In genomic region chr7:37284805-37285211, GRCh38 we compare ENCODE assay signal across 8 cellular contexts.
DNase-seq lines count a peak whose midpoint lies in the region; ATAC-seq and TF ChIP-seq lines count a peak whose summit lies in the region.

No MANE protein-coding gene starts in this region.

- no TSS peak for BruUV-seq in PC-9 (replicated peaks; lab: Mats Ljungman, UMichigan)

- no peak for ATAC-seq in HG02763 (IDR thresholded peaks at IDR 0.05; ENCODE audit: unreplicated experiment)

- H3F3A ChIP-seq in PC-9 (ENCODE audit: insufficient read depth, low read depth), result no peaks in the 10 kb centered on the region

- H3K9me2 ChIP-seq in PC-9 (ENCODE audit: insufficient read depth), result no peaks in the 10 kb centered on the region

- H3K4me3 ChIP-seq in PC-9 (no peak overlapping the region), iPS DF 6.9 (ENCODE audit: low read length) (no peak overlapping the region), spleen (no peak overlapping the region)

- CTCF ChIA-PET in PC-9 (lab: Charles Lee), result no interaction called here

- POLR2A ChIA-PET in PC-9 (lab: Charles Lee; ENCODE audit: unreplicated experiment), result no interaction called here

- H3K27ac ChIP-seq in PC-9 (no peak overlapping the region), iPS DF 6.9 (ENCODE audit: low read length) (no peak overlapping the region), spleen (peak overlapping the region in 4 of 8 donors; percentile 12 to 51 (median 38))

- DNase-seq in C1 segment of cervical spinal cord (lab: John Stamatoyannopoulos, UW) (peak in 9 of 14 donors; percentile 18 to 81 (median 71)), GOT3 (lab: John Stamatoyannopoulos, UW) (peak; percentile 22), PC-9 (peak in 1 of 2 experiments; percentile 19), anterior cingulate cortex (lab: John Stamatoyannopoulos, UW) (peak in 45 of 58 donors; percentile 5 to 78 (median 50)), iPS DF 6.9 (ENCODE audit: low read depth, low spot score) (peak; percentile 27), spleen (no peak), SW 1271 (lab: John Stamatoyannopoulos, UW) (no peak)

- H3K36me3 ChIP-seq in PC-9 (ENCODE audit: low read depth), result no peaks in the 10 kb centered on the region
- H3K36me3 ChIP-seq in iPS DF 6.9 (ENCODE audit: control insufficient read depth, insufficient read depth, low read length), result no peaks in the 10 kb centered on the region
- peaks cover 0 to 10% (median 0%) of the 10 kb centered on the region in 6 donors for H3K36me3 ChIP-seq in spleen

- TF ChIP-seq CTCF in PC-9 (conservative IDR thresholded peaks at IDR 0.05), result peak; percentile 74
- TF ChIP-seq CTCF in spleen (IDR thresholded peaks at IDR 0.05 in 8 of 11, conservative IDR thresholded peaks at IDR 0.05 in 3 of 11), result peak in 10 of 11 experiments; percentile 54 to 82 (median 69)

- no peak overlapping the region for H3K4me2 ChIP-seq in PC-9

- no CpG with 5 or more reads among the region's 6 CpGs for WGBS in iPS DF 6.9 (ENCODE audit: insufficient coverage, insufficient read length)
- WGBS in spleen, 5 donors, result 46 to 73% (median 62%) methylated on average over 6 of the region's 6 CpGs

- H3K4me1 ChIP-seq in PC-9 (replicated peaks; ENCODE audit: insufficient read depth), result no peaks in the 10 kb centered on the region
- peaks cover 4% of the 10 kb centered on the region; the same call in 1 of the 2 replicates for H3K4me1 ChIP-seq in iPS DF 6.9 (ENCODE audit: control insufficient read depth, insufficient read depth, low read length)
- peaks cover 37 to 73% (median 56%) of the 10 kb centered on the region in 6 donors for H3K4me1 ChIP-seq in spleen

- H3K27me3 ChIP-seq in PC-9 (ENCODE audit: insufficient read depth, low read depth) (no peaks in the 10 kb centered on the region), iPS DF 6.9 (ENCODE audit: control insufficient read depth, insufficient read depth, low read length) (no peaks in the 10 kb centered on the region), spleen (replicated peaks in 1 of 7) (no peaks in the 10 kb centered on the region)

- no peak overlapping the region for H2AFZ ChIP-seq in PC-9

- no peaks in the 10 kb centered on the region for H3K79me2 ChIP-seq in PC-9 (ENCODE audit: low read depth)

- H3K9me3 ChIP-seq in PC-9 (ENCODE audit: insufficient read depth, low read depth), result no peaks in the 10 kb centered on the region
- no peaks in the 10 kb centered on the region for H3K9me3 ChIP-seq in iPS DF 6.9 (ENCODE audit: control insufficient read depth, insufficient read depth, low read length)
- H3K9me3 ChIP-seq in spleen, result no peaks in the 10 kb centered on the region

- no peak for TF ChIP-seq POLR2A in spleen (IDR thresholded peaks at IDR 0.05)

- H4K20me1 ChIP-seq in PC-9 (ENCODE audit: insufficient read depth), result no peaks in the 10 kb centered on the region

- intact Hi-C loops in PC-9 (cut with micrococcal nuclease; ENCODE audit: unreplicated experiment), result loop anchor here (5.0 kb wide), 1 partner anchor 212 kb away; no protein-coding TSS in a partner anchor
- intact Hi-C loops in spleen (cut with DNase I; ENCODE audit: low total_unique reads), result no loop called here

Comparison
In these comparisons a context has a peak if more than half of its experiments do, and no peak if none do; other contexts are left out.
1. DNase-seq: peak in C1 segment of cervical spinal cord (9 of 14), GOT3 (single experiment), anterior cingulate cortex (45 of 58) and iPS DF 6.9 (single experiment); none in spleen (single experiment) and SW 1271 (0 of 2).